ENCODE assay signal across 9 cellular contexts in the genomic region with DNA sequence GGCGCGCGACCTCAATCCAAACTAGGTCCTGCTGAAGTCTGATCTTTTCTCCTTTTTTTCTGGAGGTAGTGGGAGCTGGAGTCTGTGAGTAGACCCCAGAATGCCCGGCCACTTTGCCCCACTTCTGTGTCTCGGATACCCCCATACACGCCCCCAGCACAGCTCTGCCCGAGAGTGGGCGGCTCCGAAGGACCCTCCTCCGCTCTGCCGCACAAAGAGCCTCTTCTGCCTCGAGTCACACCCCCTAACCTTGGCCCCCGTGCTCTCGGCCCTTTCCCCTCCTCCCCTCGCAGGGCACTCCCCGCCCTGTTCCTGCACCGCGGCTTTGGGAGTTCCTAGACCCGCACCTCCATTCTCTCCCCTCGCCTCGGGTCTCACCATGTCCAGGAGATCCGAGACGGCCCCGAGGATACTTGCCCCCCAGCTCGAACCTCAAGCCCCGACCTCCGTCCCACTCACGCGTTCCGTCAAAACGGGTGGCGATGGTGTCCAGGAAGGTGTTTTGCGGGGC. TPM values are rescaled to one million over a fixed set of nuclear protein-coding genes. Genes with fewer than 3 reads are reported as not detected.
DNase-seq lines count a peak whose midpoint lies in the region; ATAC-seq and TF ChIP-seq lines count a peak whose summit lies in the region.
"Had no signal": no experiment of that assay in that cellular context is flagged by ENCODE, and none has a peak within 500 bp of the region (broad histone marks: within the 10 kb centered on the region; RNA-seq: fewer than 3 reads in every experiment).

No MANE protein-coding gene starts in this region.

- intact Hi-C loops in Right ventricle myocardium superior (cut with DNase I) = loop anchor here (5.0 to 10.0 kb wide), 2 partner anchors 63 to 344 kb away; no protein-coding TSS in a partner anchor

- H3K27ac ChIP-seq in right atrium auricular region = no peak overlapping the region
- H3K27ac ChIP-seq in muscle layer of duodenum (ENCODE audit: low read length) = no peak overlapping the region

- H3K9me3 Mint-ChIP-seq in activated naive CD8-positive, alpha-beta T cell treated with anti-CD3 and anti-CD28 coated beads, Interleukin-2, amount 10 ng/mL, durations not matched to agents 7 days and 5 days = no peaks in the 10 kb centered on the region

- peaks cover 10 to 13% of the 10 kb centered on the region in 2 donors for H3K27me3 ChIP-seq in right atrium auricular region
- H3K27me3 ChIP-seq in muscle layer of duodenum (ENCODE audit: low read depth, low read length) = peaks cover 11% of the 10 kb centered on the region

- no peak for ATAC-seq in Right ventricle myocardium superior (ENCODE audit: poor library complexity)
- ATAC-seq in activated naive CD8-positive, alpha-beta T cell treated with anti-CD3 and anti-CD28 coated beads, Interleukin-2, amount 10 ng/mL, durations not matched to agents 7 days and 5 days (ENCODE audit: low read depth) = no peak
- no peak for ATAC-seq in GM18909 (IDR thresholded peaks at IDR 0.05; ENCODE audit: poor library complexity, unreplicated experiment)

- H3K36me3 ChIP-seq in right atrium auricular region (no peaks in the 10 kb centered on the region), muscle layer of duodenum (ENCODE audit: control insufficient read depth in 1 of 2, insufficient read depth in 2 of 2, low read length in 2 of 2) (no peaks in the 10 kb centered on the region)

- H3K27ac Mint-ChIP-seq in activated naive CD8-positive, alpha-beta T cell treated with anti-CD3 and anti-CD28 coated beads, Interleukin-2, amount 10 ng/mL, durations not matched to agents 7 days and 5 days = no peak overlapping the region

- H3K4me3 ChIP-seq in right atrium auricular region = peak overlapping the region; percentile 33 to 50
- H3K4me3 ChIP-seq in muscle layer of duodenum (ENCODE audit: low read depth in 1 of 2, low read length in 2 of 2) = peak overlapping the region; percentile 16 to 52

- peaks cover 45% of the 10 kb centered on the region for H3K27me3 Mint-ChIP-seq in activated naive CD8-positive, alpha-beta T cell treated with anti-CD3 and anti-CD28 coated beads, Interleukin-2, amount 10 ng/mL, durations not matched to agents 7 days and 5 days

- POLR2A ChIA-PET in activated naive CD8-positive, alpha-beta T cell treated with anti-CD3 and anti-CD28 coated beads, Interleukin-2, amount 10 ng/mL, durations not matched to agents 7 days and 5 days (lab: Charles Lee) = interaction anchor here (1.0 to 6.3 kb wide), 7 partner anchors 8 to 108 kb away, joined by 3 to 27 read pairs (median 4); a partner anchor contains a TSS

- H3K4me1 Mint-ChIP-seq in activated naive CD8-positive, alpha-beta T cell treated with anti-CD3 and anti-CD28 coated beads, Interleukin-2, amount 10 ng/mL, durations not matched to agents 7 days and 5 days = peaks cover 26% of the 10 kb centered on the region

- peak overlapping the region; percentile 45 for H3K4me3 Mint-ChIP-seq in activated naive CD8-positive, alpha-beta T cell treated with anti-CD3 and anti-CD28 coated beads, Interleukin-2, amount 10 ng/mL, durations not matched to agents 7 days and 5 days

- H3K4me1 ChIP-seq in right atrium auricular region = peaks cover 0 to 25% of the 10 kb centered on the region in 2 donors
- peaks cover 3 to 26% of the 10 kb centered on the region in 2 donors for H3K4me1 ChIP-seq in muscle layer of duodenum (ENCODE audit: control insufficient read depth in 1 of 2, insufficient read depth in 2 of 2, low read length in 2 of 2)

- DNase-seq in right atrium auricular region (ENCODE audit: low spot score) (no peak), Right ventricle myocardium superior (no peak), SW480 (ENCODE audit: low spot score) (no peak), NCI-H1694 (lab: John Stamatoyannopoulos, UW) (no peak), NCI-H2029 (lab: John Stamatoyannopoulos, UW) (no peak)
- peak; percentile 40 for DNase-seq in activated naive CD8-positive, alpha-beta T cell treated with anti-CD3 and anti-CD28 coated beads, Interleukin-2, amount 10 ng/mL, durations not matched to agents 7 days and 5 days

- peaks cover 1% of the 10 kb centered on the region for H3K36me3 Mint-ChIP-seq in activated naive CD8-positive, alpha-beta T cell treated with anti-CD3 and anti-CD28 coated beads, Interleukin-2, amount 10 ng/mL, durations not matched to agents 7 days and 5 days

- TF ChIP-seq CTCF in right atrium auricular region (IDR thresholded peaks at IDR 0.05) = no peak

- H3K9me3 ChIP-seq in right atrium auricular region (no peaks in the 10 kb centered on the region), muscle layer of duodenum (ENCODE audit: control insufficient read depth in 1 of 2, low read length in 2 of 2) (no peaks in the 10 kb centered on the region)

RNA-seq across cellular contexts. Expression of a gene that starts 0.5 kb away (rescaled TPM):
- total RNA-seq in right atrium auricular region = under 1 TPM; 0.15 to 0.35 TPM
- 0.13 TPM for total RNA-seq in Right ventricle myocardium superior
- under 1 TPM in 1 of 2 experiments, not detected in 1; 0.09 TPM for total RNA-seq in activated naive CD8-positive, alpha-beta T cell treated with anti-CD3 and anti-CD28 coated beads, Interleukin-2, amount 10 ng/mL, durations not matched to agents 7 days and 5 days
- total RNA-seq: renal cortical epithelial cell had no signal

RNA-seq across cellular contexts. Expression of a gene that starts 4.8 kb away (rescaled TPM):
- not detected for total RNA-seq in right atrium auricular region
- not detected for total RNA-seq in Right ventricle myocardium superior
- not detected for total RNA-seq in activated naive CD8-positive, alpha-beta T cell treated with anti-CD3 and anti-CD28 coated beads, Interleukin-2, amount 10 ng/mL, durations not matched to agents 7 days and 5 days
- total RNA-seq: renal cortical epithelial cell had no signal

RNA-seq across cellular contexts. Expression of a gene that starts 13.8 kb away (rescaled TPM):
- total RNA-seq in right atrium auricular region = 10 to 100 TPM; 13.1 to 19.3 TPM
- 8.1 TPM for total RNA-seq in Right ventricle myocardium superior
- total RNA-seq in activated naive CD8-positive, alpha-beta T cell treated with anti-CD3 and anti-CD28 coated beads, Interleukin-2, amount 10 ng/mL, durations not matched to agents 7 days and 5 days = 10 to 100 TPM; 22.0 to 23.1 TPM

RNA-seq across cellular contexts. Expression of a gene that starts 25.7 kb away (rescaled TPM):
- total RNA-seq in right atrium auricular region (10 to 100 TPM; 39.9 to 92.6 TPM), Right ventricle myocardium superior (38.6 TPM)
- total RNA-seq in activated naive CD8-positive, alpha-beta T cell treated with anti-CD3 and anti-CD28 coated beads, Interleukin-2, amount 10 ng/mL, durations not matched to agents 7 days and 5 days = 10 to 100 TPM; 86.7 to 90.5 TPM

RNA-seq across cellular contexts. Expression of a gene that starts 57.9 kb away (rescaled TPM):
- total RNA-seq in right atrium auricular region (not detected), Right ventricle myocardium superior (0.11 TPM)
- under 1 TPM; 0.31 to 0.36 TPM for total RNA-seq in activated naive CD8-positive, alpha-beta T cell treated with anti-CD3 and anti-CD28 coated beads, Interleukin-2, amount 10 ng/mL, durations not matched to agents 7 days and 5 days
- total RNA-seq: renal cortical epithelial cell had no signal
